In the genomic region with DNA sequence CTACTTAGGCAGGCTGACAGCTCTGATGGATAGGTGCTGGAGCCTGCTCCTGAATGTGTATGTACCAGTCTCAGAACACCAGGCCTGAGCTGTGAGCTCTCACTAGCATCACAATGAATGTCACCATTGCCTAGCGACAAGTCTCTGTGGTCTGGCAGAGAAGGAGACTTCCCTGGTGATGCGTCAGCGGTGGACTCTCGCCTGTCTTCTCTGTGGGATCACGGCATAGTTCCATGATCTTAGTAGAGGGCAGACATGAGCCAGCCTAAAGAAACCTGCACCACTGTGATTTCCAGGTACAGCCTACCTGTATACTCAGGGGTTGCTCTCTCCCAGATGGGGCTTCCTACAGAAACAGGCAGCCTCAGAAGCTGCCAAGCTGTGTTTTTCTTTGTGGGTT, we compare ENCODE assay signal across 7 cellular contexts.
"Had no signal": no experiment of that assay in that cellular context is flagged by ENCODE, and none has a peak within 500 bp of the region (broad histone marks: within the 10 kb centered on the region; RNA-seq: fewer than 3 reads in every experiment).

No MANE protein-coding gene starts in this region.

- ATAC-seq: HepG2, K562 had no signal

- DNase-seq: IMR-90, KBM-7, KG1 had no signal

- H3K4me2 ChIP-seq: KMS-11 had no signal

- H3K4me3 ChIP-seq: K562 had no signal

- H3K27ac ChIP-seq: HL-60, KMS-11 had no signal

- H3K9ac ChIP-seq: KMS-11 had no signal
